9 cellular contexts compared by ENCODE assay signal in genomic region chr3:36679384-36680200, GRCh38.
A peak's percentile ranks its signal among the peaks of the same experiment; 100 is the strongest.
DNase-seq lines count a peak whose midpoint lies in the region; ATAC-seq and TF ChIP-seq lines count a peak whose summit lies in the region.
"Had no signal": no experiment of that assay in that cellular context is flagged by ENCODE, and none has a peak within 500 bp of the region (broad histone marks: within the 10 kb centered on the region; RNA-seq: fewer than 3 reads in every experiment).

No MANE protein-coding gene starts in this region.

- TF ChIP-seq POLR2A in thyroid gland (IDR thresholded peaks at IDR 0.05): no peak

- H3K27me3 ChIP-seq in adipocyte (replicated peaks; ENCODE audit: control insufficient read depth, insufficient read depth, low read length) (no peaks in the 10 kb centered on the region), smooth muscle cell (ENCODE audit: low read depth) (no peaks in the 10 kb centered on the region), thyroid gland (no peaks in the 10 kb centered on the region)

- H3K36me3 ChIP-seq in adipocyte (ENCODE audit: control insufficient read depth, insufficient read depth, low read length, severe bottlenecking) (no peaks in the 10 kb centered on the region), smooth muscle cell (ENCODE audit: low read depth) (no peaks in the 10 kb centered on the region), thyroid gland (no peaks in the 10 kb centered on the region)

- H3K9me3 ChIP-seq in adipocyte (ENCODE audit: control insufficient read depth, low read length): peaks cover 22% of the 10 kb centered on the region
- peaks cover 4% of the 10 kb centered on the region for H3K9me3 ChIP-seq in smooth muscle cell (replicated peaks; ENCODE audit: low read depth)
- H3K9me3 ChIP-seq in thyroid gland: no peaks in the 10 kb centered on the region

- ATAC-seq in HG03378 (IDR thresholded peaks at IDR 0.05; ENCODE audit: unreplicated experiment): peak; percentile 69

- no peaks in the 10 kb centered on the region for H3F3A ChIP-seq in smooth muscle cell (ENCODE audit: low read depth)

- H3K4me1 ChIP-seq in adipocyte (ENCODE audit: control insufficient read depth, insufficient read depth, low read length): peaks cover 26% of the 10 kb centered on the region
- no peaks in the 10 kb centered on the region for H3K4me1 ChIP-seq in smooth muscle cell (ENCODE audit: low read depth)
- no peaks in the 10 kb centered on the region for H3K4me1 ChIP-seq in thyroid gland

- H4K20me1 ChIP-seq in smooth muscle cell (ENCODE audit: low read depth): no peaks in the 10 kb centered on the region

- H3K9ac ChIP-seq in adipocyte (ENCODE audit: low read length) (peak overlapping the region; percentile 48), smooth muscle cell (ENCODE audit: low read depth) (peak overlapping the region; percentile 68)

- TF ChIP-seq CTCF in smooth muscle cell (IDR thresholded peaks at IDR 0.05; ENCODE audit: borderline replicate concordance, insufficient read depth, poor library complexity, severe bottlenecking) (no peak), thyroid gland (IDR thresholded peaks at IDR 0.05) (no peak)

- no peak overlapping the region for H2AFZ ChIP-seq in smooth muscle cell (ENCODE audit: low read depth)

- intact Hi-C loops in thyroid gland (cut with DNase I): no loop called here

- H3K4me3 ChIP-seq in adipocyte (ENCODE audit: low read length): peak overlapping the region; percentile 49
- no peak overlapping the region for H3K4me3 ChIP-seq in smooth muscle cell
- H3K4me3 ChIP-seq in thyroid gland (replicated peaks in 1 of 3): no peak overlapping the region

- no peaks in the 10 kb centered on the region for H3K79me2 ChIP-seq in smooth muscle cell (ENCODE audit: low read depth)

- peak overlapping the region; percentile 97 for H3K27ac ChIP-seq in smooth muscle cell (ENCODE audit: low read depth)
- no peak overlapping the region for H3K27ac ChIP-seq in thyroid gland

- peak overlapping the region; percentile 20 for H3K4me2 ChIP-seq in smooth muscle cell

- 50% methylated on average over 1 of the region's 1 CpG for WGBS in smooth muscle cell (ENCODE audit: low lambda C conversion rate)
- 77 to 84% methylated on average over 1 of the region's 1 CpG for WGBS in thyroid gland, 2 donors

- DNase-seq in NOMO-1 treated with DMSO at 0.1 percent for 48 hours (lab: John Stamatoyannopoulos, UW; ENCODE audit: unreplicated experiment): peak; percentile 13
- DNase-seq in NOMO-1 treated with dmso at 0.1 percent for 144 hours (lab: John Stamatoyannopoulos, UW; ENCODE audit: unreplicated experiment): no peak
- peak; percentile 81 for DNase-seq in adipocyte (ENCODE audit: low read depth)
- no peak for DNase-seq in smooth muscle cell (lab: John Stamatoyannopoulos, UW; ENCODE audit: unreplicated experiment)
- no peak for DNase-seq in thyroid gland
- no peak for DNase-seq in NCI-H187 treated with DMSO at 0.1 percent for 48 hours (lab: John Stamatoyannopoulos, UW)
- no peak for DNase-seq in stimulated activated naive CD4-positive, alpha-beta T cell (lab: John Stamatoyannopoulos, UW)
- DNase-seq: NCI-H2107 had no signal

Comparison
In these comparisons a context has a peak if more than half of its experiments do, and no peak if none do; other contexts are left out.
1. DNase-seq: peak in NOMO-1 treated with DMSO at 0.1 percent for 48 hours (single experiment) and adipocyte (single experiment); none in NOMO-1 treated with dmso at 0.1 percent for 144 hours (single experiment), smooth muscle cell (single experiment), thyroid gland (0 of 2), NCI-H187 treated with DMSO at 0.1 percent for 48 hours (single experiment) and stimulated activated naive CD4-positive, alpha-beta T cell (0 of 6).